Comparison of ENCODE assay signal across 1 cellular context in the genomic region with DNA sequence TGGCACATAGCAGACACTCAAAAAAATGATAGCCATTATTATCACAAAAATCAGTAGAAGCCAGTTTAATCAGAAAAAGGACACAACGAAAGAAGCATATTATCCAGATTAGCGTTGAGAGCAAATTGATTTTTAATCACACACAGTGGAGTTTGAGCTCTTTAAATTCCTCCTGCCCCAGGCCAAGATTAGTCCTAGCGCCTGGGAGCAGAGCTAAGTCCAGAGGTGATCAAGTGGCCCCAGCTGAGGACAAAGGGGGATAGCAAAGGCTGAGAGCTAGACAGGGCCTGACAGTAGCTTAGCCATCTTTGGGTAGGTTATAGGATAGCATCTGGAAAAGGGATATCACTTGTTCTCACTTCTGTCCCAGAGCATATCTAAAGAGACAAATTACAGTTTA.
TF ChIP-seq lines count a peak whose summit lies in the region.

No MANE protein-coding gene starts in this region.

TF ChIP-seq in SK-N-SH treated with all-trans-retinoic acid at 6 μM for 48 hours, 23 proteins besides CTCF, POLR2A, EP300 and RAD21 (continued from another document):
- no peak for TF ChIP-seq TCF4 (CRISPR knock-in tag; IDR thresholded peaks at IDR 0.05; ENCODE audit: borderline replicate concordance)
- TF ChIP-seq ISL1 (CRISPR knock-in tag; IDR thresholded peaks at IDR 0.05), result no peak
- TF ChIP-seq ARNTL (CRISPR knock-in tag; IDR thresholded peaks at IDR 0.05; ENCODE audit: borderline replicate concordance, low read depth), result no peak
- TF ChIP-seq, protein P1, sequence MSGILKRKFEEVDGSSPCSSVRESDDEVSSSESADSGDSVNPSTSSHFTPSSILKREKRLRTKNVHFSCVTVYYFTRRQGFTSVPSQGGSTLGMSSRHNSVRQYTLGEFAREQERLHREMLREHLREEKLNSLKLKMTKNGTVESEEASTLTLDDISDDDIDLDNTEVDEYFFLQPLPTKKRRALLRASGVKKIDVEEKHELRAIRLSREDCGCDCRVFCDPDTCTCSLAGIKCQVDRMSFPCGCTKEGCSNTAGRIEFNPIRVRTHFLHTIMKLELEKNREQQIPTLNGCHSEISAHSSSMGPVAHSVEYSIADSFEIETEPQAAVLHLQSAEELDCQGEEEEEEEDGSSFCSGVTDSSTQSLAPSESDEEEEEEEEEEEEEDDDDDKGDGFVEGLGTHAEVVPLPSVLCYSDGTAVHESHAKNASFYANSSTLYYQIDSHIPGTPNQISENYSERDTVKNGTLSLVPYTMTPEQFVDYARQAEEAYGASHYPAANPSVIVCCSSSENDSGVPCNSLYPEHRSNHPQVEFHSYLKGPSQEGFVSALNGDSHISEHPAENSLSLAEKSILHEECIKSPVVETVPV (CRISPR knock-in tag; IDR thresholded peaks at IDR 0.05), result no peak
- no peak for TF ChIP-seq SNAI2 (CRISPR knock-in tag; IDR thresholded peaks at IDR 0.05)
- no peak for TF ChIP-seq BACH2 (CRISPR knock-in tag; IDR thresholded peaks at IDR 0.05; ENCODE audit: borderline replicate concordance)
- TF ChIP-seq, protein P2, sequence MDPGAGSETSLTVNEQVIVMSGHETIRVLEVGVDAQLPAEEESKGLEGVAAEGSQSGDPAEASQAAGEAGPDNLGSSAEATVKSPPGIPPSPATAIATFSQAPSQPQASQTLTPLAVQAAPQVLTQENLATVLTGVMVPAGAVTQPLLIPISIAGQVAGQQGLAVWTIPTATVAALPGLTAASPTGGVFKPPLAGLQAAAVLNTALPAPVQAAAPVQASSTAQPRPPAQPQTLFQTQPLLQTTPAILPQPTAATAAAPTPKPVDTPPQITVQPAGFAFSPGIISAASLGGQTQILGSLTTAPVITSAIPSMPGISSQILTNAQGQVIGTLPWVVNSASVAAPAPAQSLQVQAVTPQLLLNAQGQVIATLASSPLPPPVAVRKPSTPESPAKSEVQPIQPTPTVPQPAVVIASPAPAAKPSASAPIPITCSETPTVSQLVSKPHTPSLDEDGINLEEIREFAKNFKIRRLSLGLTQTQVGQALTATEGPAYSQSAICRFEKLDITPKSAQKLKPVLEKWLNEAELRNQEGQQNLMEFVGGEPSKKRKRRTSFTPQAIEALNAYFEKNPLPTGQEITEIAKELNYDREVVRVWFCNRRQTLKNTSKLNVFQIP (CRISPR knock-in tag; IDR thresholded peaks at IDR 0.05; ENCODE audit: borderline replicate concordance, low read depth), result no peak
- no peak for TF ChIP-seq ZFP3 (CRISPR knock-in tag; IDR thresholded peaks at IDR 0.05)
